14 cellular contexts compared by ENCODE assay signal in the genomic region with DNA sequence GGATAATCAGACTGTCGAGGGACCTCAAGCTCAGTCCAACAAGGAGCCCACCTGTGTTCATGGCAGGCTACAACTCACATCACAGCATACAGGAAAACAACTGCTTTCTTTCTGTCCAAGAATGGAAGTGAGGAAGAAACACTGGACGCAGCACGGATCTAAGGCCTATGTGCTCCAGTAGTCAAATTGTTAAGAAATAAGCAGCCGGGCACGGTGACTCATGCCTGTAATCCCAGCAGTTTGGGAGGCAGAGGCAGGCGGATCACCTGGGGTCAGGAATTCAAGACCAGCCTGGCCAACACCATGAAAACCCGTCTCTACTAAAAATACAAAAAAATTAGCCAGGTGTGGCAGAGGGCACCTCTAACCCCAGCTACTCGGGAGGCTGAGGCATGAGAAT.
A peak's percentile ranks its signal among the peaks of the same experiment; 100 is the strongest.
DNase-seq lines count a peak whose midpoint lies in the region; ATAC-seq and TF ChIP-seq lines count a peak whose summit lies in the region.
"Had no signal": no experiment of that assay in that cellular context is flagged by ENCODE, and none has a peak within 500 bp of the region (broad histone marks: within the 10 kb centered on the region; RNA-seq: fewer than 3 reads in every experiment).

No MANE protein-coding gene starts in this region.

- DNase-seq in IMR-90 (peak; percentile 58), astrocyte of the spinal cord (ENCODE audit: low read depth, low spot score) (peak; percentile 66), iris pigment epithelial cell (ENCODE audit: low read depth) (peak; percentile 84), MV-4-11 (lab: John Stamatoyannopoulos, UW) (no peak), NCI-H1105 treated with DMSO at 0.1 percent for 48 hours (lab: John Stamatoyannopoulos, UW) (no peak), cerebellum (ENCODE audit: low spot score) (no peak)
- DNase-seq: activated T-cell treated with anti-CD3 and anti-CD28 coated beads, Interleukin-2, amount 50 U/mL, for 4 hours; caudate nucleus; left lung; NCI-H510A treated with DMSO at 0.1 percent for 48 hours; SHP77 treated with DMSO at 0.1 percent for 48 hours; WERI-Rb-1 had no signal

- no peak overlapping the region for H3K23ac ChIP-seq in IMR-90 (ENCODE audit: low read depth, low read length)

- H3K4me3 ChIP-seq in IMR-90 (ENCODE audit: insufficient read depth, low read depth, low read length) = no peak overlapping the region
- no peak overlapping the region for H3K4me3 ChIP-seq in astrocyte of the spinal cord (ENCODE audit: low read depth, low read length)
- no peak overlapping the region for H3K4me3 ChIP-seq in skeletal muscle satellite cell (ENCODE audit: low read length)
- H3K4me3 ChIP-seq: left lung had no signal

- H3K18ac ChIP-seq in IMR-90 (ENCODE audit: low read depth, low read length) = peak overlapping the region; percentile 85

- peak overlapping the region; percentile 64 for H3K27ac ChIP-seq in IMR-90 (ENCODE audit: insufficient read depth, low read length)
- H3K27ac ChIP-seq: left lung, WERI-Rb-1 had no signal

- WGBS in IMR-90 (ENCODE audit: extremely low coverage in 2 of 2, insufficient read length in 1 of 2), 2 experiments = 73% methylated on average over 2 of the region's 8 CpGs; no CpG with 5 or more reads in 1 of the 2 experiments

- H3K4me2 ChIP-seq in IMR-90 (ENCODE audit: low read depth, low read length) (peak overlapping the region; percentile 68), skeletal muscle satellite cell (ENCODE audit: low read length) (peak overlapping the region; percentile 62)

- peak overlapping the region; percentile 30; the same call in 1 of the 2 replicates for H2BK20ac ChIP-seq in IMR-90 (ENCODE audit: low read depth, low read length)

- ATAC-seq in IMR-90 (ENCODE audit: low read depth) (peak; percentile 70), HG03457 (IDR thresholded peaks at IDR 0.05; ENCODE audit: unreplicated experiment) (no peak)
- ATAC-seq: activated T-cell treated with anti-CD3 and anti-CD28 coated beads, Interleukin-2, amount 50 U/mL, for 4 hours; left lung had no signal

- no peak overlapping the region for H3K56ac ChIP-seq in IMR-90 (ENCODE audit: extremely low read depth, insufficient read depth, low read length)

- H3K4me1 ChIP-seq in IMR-90 (ENCODE audit: control insufficient read depth, insufficient read depth, low read length) (peaks cover 5% of the 10 kb centered on the region), skeletal muscle satellite cell (ENCODE audit: control insufficient read depth, insufficient read depth, low read length) (peaks cover 20% of the 10 kb centered on the region)
- H3K4me1 ChIP-seq: left lung had no signal

- in situ Hi-C loops in IMR-90 (cut with MboI; ENCODE audit: low sequenced_read_pairs) (no loop called here), astrocyte of the spinal cord (cut with HindIII; ENCODE audit: low sequenced_read_pairs) (no loop called here)

- 0 out of 2 replicates have a peak overlapping the region, but pooled peaks have one; percentile 71 for H4K5ac ChIP-seq in IMR-90 (ENCODE audit: low read depth, low read length)

- peak overlapping the region; percentile 87 for H2BK5ac ChIP-seq in IMR-90 (ENCODE audit: low read depth, low read length, poor library complexity, severe bottlenecking)

- H3K14ac ChIP-seq in IMR-90 (replicated peaks; ENCODE audit: low read depth, low read length) = no peak overlapping the region

- H2AK5ac ChIP-seq in IMR-90 (ENCODE audit: low read depth, low read length) = peak overlapping the region; percentile 41; the same call in 1 of the 2 replicates

- no peaks in the 10 kb centered on the region for H3K36me3 ChIP-seq in IMR-90 (ENCODE audit: control insufficient read depth, insufficient read depth, low read length)
- no peaks in the 10 kb centered on the region for H3K36me3 ChIP-seq in skeletal muscle satellite cell (ENCODE audit: insufficient read depth, low read length)
- H3K36me3 ChIP-seq: left lung, WERI-Rb-1 had no signal

- H4K20me1 ChIP-seq in IMR-90 (ENCODE audit: insufficient read depth, low read length) = peaks cover 3% of the 10 kb centered on the region

- H2AFZ ChIP-seq in IMR-90 (replicated peaks; ENCODE audit: low read length, poor library complexity) = peak overlapping the region; percentile 4

- POLR2A ChIA-PET in IMR-90 (lab: Charles Lee; ENCODE audit: unreplicated experiment) = no interaction called here

- no peak for TF ChIP-seq RAD21 in IMR-90 (IDR thresholded peaks at IDR 0.05; ENCODE audit: low read length)

- H4K91ac ChIP-seq in IMR-90 (ENCODE audit: insufficient read depth, low read depth, low read length) = peak overlapping the region; percentile 16; the same call in 1 of the 2 replicates

- no peak overlapping the region; the same call in 1 of the 2 replicates for H3K9ac ChIP-seq in IMR-90 (ENCODE audit: low read depth, low read length)
- no peak overlapping the region for H3K9ac ChIP-seq in skeletal muscle satellite cell (ENCODE audit: low read depth, low read length)

- H3K27me3 ChIP-seq in IMR-90 (ENCODE audit: control insufficient read depth, insufficient read depth, low read length) (no peaks in the 10 kb centered on the region), skeletal muscle satellite cell (ENCODE audit: control insufficient read depth, insufficient read depth, low read length) (no peaks in the 10 kb centered on the region)
- H3K27me3 ChIP-seq: left lung had no signal

- BruUV-seq in IMR-90 (replicated peaks; lab: Mats Ljungman, UMichigan) = no TSS peak

- H3K9me3 ChIP-seq in IMR-90 (ENCODE audit: control insufficient read depth, insufficient read depth, low read length) = no peaks in the 10 kb centered on the region
- H3K9me3 ChIP-seq in skeletal muscle satellite cell (replicated peaks; ENCODE audit: low read length) = no peaks in the 10 kb centered on the region
- H3K9me3 ChIP-seq: left lung had no signal

- H3K79me1 ChIP-seq in IMR-90 (ENCODE audit: low read depth in 1 of 2, low read length in 2 of 2) = peaks cover 18 to 34% of the 10 kb centered on the region in 2 experiments

- peak overlapping the region; percentile 42; the same call in 1 of the 2 replicates for H3K4ac ChIP-seq in IMR-90 (ENCODE audit: low read depth, low read length)

- TF ChIP-seq CTCF in IMR-90 (conservative IDR thresholded peaks at IDR 0.05; ENCODE audit: low read depth, low read length) (no peak), astrocyte of the spinal cord (IDR thresholded peaks at IDR 0.05; ENCODE audit: low read depth, low read length) (no peak)

- dilution Hi-C loops in IMR-90 (cut with HindIII; ENCODE audit: low sequenced_read_pairs, unreplicated experiment) = no loop called here

- CTCF ChIA-PET in IMR-90 (lab: Yijun Ruan, JAX) = interaction anchor here (0.7 kb wide), 1 partner anchor 529 kb away, joined by 5 read pairs; no protein-coding TSS in a partner anchor

- peaks cover 5% of the 10 kb centered on the region; the same call in 1 of the 2 replicates for H3K9me1 ChIP-seq in IMR-90 (ENCODE audit: insufficient read depth, low read length)

- H2BK120ac ChIP-seq in IMR-90 (ENCODE audit: low read depth, low read length) = 0 out of 2 replicates have a peak overlapping the region, but pooled peaks have one; percentile 42

- intact Hi-C loops in IMR-90 (cut with micrococcal nuclease) = no loop called here

- H2BK15ac ChIP-seq in IMR-90 (ENCODE audit: low read depth, low read length) = no peak overlapping the region

- peak overlapping the region in 1 of 2 experiments; percentile 64; a peak in 1 of 4 replicates for H4K8ac ChIP-seq in IMR-90 (ENCODE audit: low read depth in 2 of 2, low read length in 2 of 2)

- no peak for TF ChIP-seq POLR2A in IMR-90 (IDR thresholded peaks at IDR 0.05; ENCODE audit: low read depth, low read length)

- H2AK9ac ChIP-seq in IMR-90 (replicated peaks; ENCODE audit: low read depth, low read length, poor library complexity) = no peak overlapping the region

TF ChIP-seq in IMR-90, 13 proteins besides CTCF, POLR2A, EP300 and RAD21:
- TF ChIP-seq FOS (IDR thresholded peaks at IDR 0.05; ENCODE audit: low read depth, low read length) = peak; percentile 52; the same call in 1 of the 2 replicates
- no peak for TF ChIP-seq BHLHE40 (IDR thresholded peaks at IDR 0.05; ENCODE audit: low read depth, low read length)
- TF ChIP-seq RFX5 (IDR thresholded peaks at IDR 0.05; ENCODE audit: low read depth, low read length) = no peak

Comparison
In these comparisons a context has a peak if more than half of its experiments do, and no peak if none do; other contexts are left out.
1. DNase-seq: peak in IMR-90 (single experiment), astrocyte of the spinal cord (single experiment) and iris pigment epithelial cell (single experiment); none in MV-4-11 (single experiment), NCI-H1105 treated with DMSO at 0.1 percent for 48 hours (single experiment) and cerebellum (single experiment).